27 cellular contexts compared by ENCODE assay signal in genomic region chr4:121879135-121879534, GRCh38.
"Had no signal": no experiment of that assay in that cellular context is flagged by ENCODE, and none has a peak within 500 bp of the region (broad histone marks: within the 10 kb centered on the region; RNA-seq: fewer than 3 reads in every experiment).

No MANE protein-coding gene starts in this region.

- H3K27me3 ChIP-seq: testis, thyroid gland, tibial artery, tibial nerve, upper lobe of left lung, upper lobe of right lung, uterus, vagina had no signal

- H3K4me3 ChIP-seq: stomach, suprapubic skin, testis, thoracic aorta, thyroid gland, tibial artery, tibial nerve, transverse colon, upper lobe of left lung, upper lobe of right lung, uterus, vagina had no signal

- DNase-seq: stimulated activated CD4-positive, alpha-beta T cell treated with anti-CD3 and anti-CD28 coated beads, Interleukin-2, amount 100 ng/mL, for 48 hours; stimulated activated CD4-positive, alpha-beta T cell treated with anti-CD3 and anti-CD28 coated beads, Interleukin-4, amount 100 ng/mL, for 1 hour; stimulated activated CD4-positive, alpha-beta T cell treated with anti-CD3 and anti-CD28 coated beads, Interleukin-4, amount 100 ng/mL, for 24 hours; stimulated activated CD4-positive, alpha-beta T cell treated with anti-CD3 and anti-CD28 coated beads, Interleukin-4, amount 100 ng/mL, for 4 hours; stimulated activated CD8-positive, alpha-beta memory T cell treated with anti-CD3 and anti-CD28 coated beads, Interleukin-4, amount 100 ng/mL, for 48 hours; stimulated activated naive B cell treated with anti-CD40 and anti-IgM and Interleukin-4, amounts not matched to agents 10 μg/mL and 1 μg/mL and 100 μg/mL, for 72 hours; stimulated activated naive CD4-positive, alpha-beta T cell; stimulated activated naive CD4-positive, alpha-beta T cell treated with Interleukin-2 at 50 U/mL for 16 hours; stimulated activated naive CD8-positive, alpha-beta T cell treated with anti-CD3 and anti-CD28 coated beads, Interleukin-15, amount 100 ng/mL, for 72 hours; stimulated activated naive CD8-positive, alpha-beta T cell treated with anti-CD3 and anti-CD28 coated beads, Interleukin-15, Interleukin-2, amounts not matched to agents 100 U/mL and 50 U/mL, for 24 hours; stomach; substantia nigra; testis; thyroid gland; tibial artery; transverse colon; trophoblast cell; upper lobe of left lung; upper lobe of right lung; uterus had no signal

- H3K27ac ChIP-seq: stomach, suprapubic skin, testis, thoracic aorta, thyroid gland, tibial artery, tibial nerve, transverse colon, upper lobe of left lung, upper lobe of right lung, uterus, vagina had no signal

- FAIRE-seq: urothelium cell line had no signal

- H3K4me1 ChIP-seq: stomach, suprapubic skin, testis, thyroid gland, tibial artery, tibial nerve, transverse colon, upper lobe of left lung, upper lobe of right lung, uterus, vagina had no signal

- ATAC-seq: stimulated activated effector memory CD8-positive, alpha-beta T cell treated with anti-CD3 and anti-CD28 coated beads, Interleukin-12 subunit alpha, Interleukin-12 subunit beta, amount 100 ng/mL, for 72 hours; stimulated activated memory B cell treated with anti-CD40 and anti-IgM and Interleukin-4, amounts not matched to agents 10 μg/mL and 1 μg/mL and 100 μg/mL, for 72 hours; stimulated activated naive B cell treated with anti-CD40 and anti-IgM and Interleukin-4, amounts not matched to agents 10 μg/mL and 1 μg/mL and 100 μg/mL, for 72 hours; stimulated activated naive CD8-positive, alpha-beta T cell treated with anti-CD3 and anti-CD28 coated beads, Interleukin-15, amount 100 ng/mL, for 72 hours; stimulated activated naive CD8-positive, alpha-beta T cell treated with anti-CD3 and anti-CD28 coated beads, Interleukin-15, Interleukin-2, amounts not matched to agents 100 U/mL and 50 U/mL, for 24 hours; upper lobe of right lung had no signal

- H3K36me3 ChIP-seq: stomach, suprapubic skin, thoracic aorta, thyroid gland, tibial artery, tibial nerve, transverse colon, upper lobe of left lung, upper lobe of right lung, uterus, vagina had no signal

- H3K9me3 ChIP-seq: stomach, suprapubic skin, testis, thoracic aorta, thyroid gland, tibial artery, tibial nerve, transverse colon, upper lobe of left lung, upper lobe of right lung, uterus, vagina had no signal
